Comparison of ENCODE assay signal across 8 cellular contexts in the genomic region with DNA sequence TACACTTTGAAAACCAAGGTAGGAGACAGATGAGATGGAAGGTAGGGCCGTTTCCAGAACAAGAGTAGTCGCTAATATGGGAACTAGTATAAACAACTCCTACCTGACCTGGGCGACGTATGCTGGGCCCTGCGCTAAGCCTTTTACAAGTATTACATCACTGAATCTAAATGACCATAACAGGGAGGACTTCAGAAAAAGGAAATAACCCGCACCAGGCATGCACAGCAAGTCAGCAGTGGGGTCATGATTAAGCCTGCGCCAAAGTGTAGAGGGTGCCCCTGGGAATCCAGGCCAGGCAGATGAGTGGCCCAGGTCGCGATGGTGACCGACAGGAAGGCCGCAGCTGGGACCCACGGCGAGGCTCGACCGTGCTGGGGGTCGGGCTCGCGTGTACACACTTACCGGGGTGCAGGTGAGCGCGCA. TPM values are rescaled to one million over a fixed set of nuclear protein-coding genes. Genes with fewer than 3 reads are reported as not detected.
DNase-seq lines count a peak whose midpoint lies in the region; ATAC-seq, FAIRE-seq and TF ChIP-seq lines count a peak whose summit lies in the region.

No MANE protein-coding gene starts in this region.

- no peak overlapping the region for H4K5ac ChIP-seq in IMR-90 (ENCODE audit: low read depth, low read length)

- peak overlapping the region; percentile 39 to 90 for H4K8ac ChIP-seq in IMR-90 (ENCODE audit: low read depth in 2 of 2, low read length in 2 of 2)

- H3K4me3 ChIP-seq in GM06990 (replicated peaks; ENCODE audit: low read depth, low read length) (peak overlapping the region; percentile 96), IMR-90 (ENCODE audit: insufficient read depth, low read depth, low read length) (peak overlapping the region; percentile 78), adrenal gland (peak overlapping the region; percentile 70 to 92 (median 80)), HepG2 (replicated peaks in 1 of 3; ENCODE audit: insufficient read depth in 1 of 3, low read depth in 2 of 3, low read length in 3 of 3) (peak overlapping the region; percentile 79 to 99 (median 95)), upper lobe of left lung (peak overlapping the region; percentile 80 to 100 (median 96))

- dilution Hi-C loops in IMR-90 (cut with HindIII; ENCODE audit: low sequenced_read_pairs, unreplicated experiment) = no loop called here

- H4K20me1 ChIP-seq in IMR-90 (ENCODE audit: insufficient read depth, low read length) (peaks cover 38% of the 10 kb centered on the region), HepG2 (ENCODE audit: insufficient read depth, low read length) (peaks cover 20% of the 10 kb centered on the region)

- no peak overlapping the region for H2BK15ac ChIP-seq in IMR-90 (ENCODE audit: low read depth, low read length)

- H2AK9ac ChIP-seq in IMR-90 (replicated peaks; ENCODE audit: low read depth, low read length, poor library complexity) = peak overlapping the region; percentile 68

- peak overlapping the region; percentile 19 for H2BK5ac ChIP-seq in IMR-90 (ENCODE audit: low read depth, low read length, poor library complexity, severe bottlenecking)

- H3K79me1 ChIP-seq in IMR-90 (ENCODE audit: low read depth in 1 of 2, low read length in 2 of 2) = peaks cover 20 to 42% of the 10 kb centered on the region in 2 experiments

- POLR2A ChIA-PET in IMR-90 (lab: Charles Lee; ENCODE audit: unreplicated experiment) (no interaction called here), HepG2 (lab: Yijun Ruan, JAX) (interaction anchor here (1.0 to 1.6 kb wide), 2 partner anchors 113 to 203 kb away, joined by 3 to 5 read pairs; partner anchors contain the start of gene ZNF253)

- TF ChIP-seq CTCF in GM06990 (IDR thresholded peaks at IDR 0.05; ENCODE audit: insufficient read depth, low read length, poor library complexity, severe bottlenecking) (no peak), IMR-90 (conservative IDR thresholded peaks at IDR 0.05; ENCODE audit: low read depth, low read length) (no peak), adrenal gland (IDR thresholded peaks at IDR 0.05) (no peak), HepG2 (CRISPR knock-in tag; IDR thresholded peaks at IDR 0.05) (no peak), upper lobe of left lung (IDR thresholded peaks at IDR 0.05) (no peak)

- 0 out of 2 replicates have a peak overlapping the region, but pooled peaks have one; percentile 32 for H3K56ac ChIP-seq in IMR-90 (ENCODE audit: extremely low read depth, insufficient read depth, low read length)

- in situ Hi-C loops in IMR-90 (cut with MboI; ENCODE audit: low sequenced_read_pairs) = no loop called here
- in situ Hi-C loops in HepG2 (cut with HindIII; ENCODE audit: extremely low pct_ligation_motif_present, low pct_unique_long_range_greater_than_20kb) = no loop called here

- peak overlapping the region; percentile 92 for H3K4me2 ChIP-seq in IMR-90 (ENCODE audit: low read depth, low read length)
- peak overlapping the region; percentile 92 for H3K4me2 ChIP-seq in HepG2 (ENCODE audit: low read depth, low read length)

- H2BK120ac ChIP-seq in IMR-90 (ENCODE audit: low read depth, low read length) = no peak overlapping the region

- H2BK20ac ChIP-seq in IMR-90 (ENCODE audit: low read depth, low read length) = no peak overlapping the region

- DNase-seq in GM06990 (ENCODE audit: extremely low read depth, insufficient read length) (no peak), IMR-90 (peak; percentile 4), adrenal gland (peak in 3 of 7 donors; percentile 37 to 46 (median 42)), HepG2 (ENCODE audit: low spot score) (peak; percentile 22), upper lobe of left lung (no peak), NCI-H526 treated with DMSO at 0.1 percent for 48 hours (lab: John Stamatoyannopoulos, UW) (no peak), NCI-H510A treated with DMSO at 0.1 percent for 48 hours (lab: John Stamatoyannopoulos, UW) (no peak)

- TF ChIP-seq POLR2A in IMR-90 (IDR thresholded peaks at IDR 0.05; ENCODE audit: low read depth, low read length) = no peak
- TF ChIP-seq POLR2A in adrenal gland (IDR thresholded peaks at IDR 0.05) = no peak
- no peak for TF ChIP-seq POLR2A in HepG2 (IDR thresholded peaks at IDR 0.05; ENCODE audit: insufficient read depth in 1 of 2, low read depth in 2 of 2, low read length in 2 of 2)
- no peak for TF ChIP-seq POLR2A in upper lobe of left lung (IDR thresholded peaks at IDR 0.05)

- H3K4me1 ChIP-seq in IMR-90 (ENCODE audit: control insufficient read depth, insufficient read depth, low read length) (peaks cover 7% of the 10 kb centered on the region; the same call in 1 of the 2 replicates), adrenal gland (replicated peaks in 1 of 2) (peaks cover 12 to 22% of the 10 kb centered on the region in 2 donors), HepG2 (ENCODE audit: insufficient read depth, low read length) (peaks cover 53% of the 10 kb centered on the region), upper lobe of left lung (peaks cover 15 to 37% (median 24%) of the 10 kb centered on the region in 4 donors)

- H3K9ac ChIP-seq in IMR-90 (ENCODE audit: low read depth, low read length) = peak overlapping the region; percentile 62
- H3K9ac ChIP-seq in HepG2 (ENCODE audit: insufficient read depth, low read depth, low read length) = peak overlapping the region; percentile 92

- WGBS in IMR-90 (ENCODE audit: extremely low coverage in 2 of 2, insufficient read length in 1 of 2), 2 experiments = 7% methylated on average over 2 of the region's 21 CpGs; no CpG with 5 or more reads in 1 of the 2 experiments
- 5 to 19% (median 10%) methylated on average over 7 to 21 of the region's 21 CpGs for WGBS in adrenal gland, 4 donors
- WGBS in HepG2 (ENCODE audit: low lambda C conversion rate) = 8% methylated on average over 6 of the region's 21 CpGs
- 9 to 10% methylated on average over 18 to 21 of the region's 21 CpGs for WGBS in upper lobe of left lung, 2 donors

- H3K23ac ChIP-seq in IMR-90 (ENCODE audit: low read depth, low read length) = peak overlapping the region; percentile 76

- H3K27me3 ChIP-seq in GM06990 (replicated peaks; ENCODE audit: control insufficient read depth, insufficient read depth, low read length) (no peaks in the 10 kb centered on the region), IMR-90 (ENCODE audit: control insufficient read depth, insufficient read depth, low read length) (no peaks in the 10 kb centered on the region), adrenal gland (no peaks in the 10 kb centered on the region), HepG2 (ENCODE audit: control insufficient read depth in 1 of 2, insufficient read depth in 2 of 2, low read length in 2 of 2) (no peaks in the 10 kb centered on the region; a peak in 1 of 5 replicates), upper lobe of left lung (no peaks in the 10 kb centered on the region)

- TF ChIP-seq RAD21 in IMR-90 (IDR thresholded peaks at IDR 0.05; ENCODE audit: low read length) (no peak), HepG2 (CRISPR knock-in tag; IDR thresholded peaks at IDR 0.05) (no peak)

- no peak for FAIRE-seq in HepG2 (lab: Jason Lieb, UNC)

- peak overlapping the region; percentile 61 for H3K4ac ChIP-seq in IMR-90 (ENCODE audit: low read depth, low read length)

- H3K36me3 ChIP-seq in GM06990 (ENCODE audit: control insufficient read depth, insufficient read depth, low read length) (peaks cover 18% of the 10 kb centered on the region), IMR-90 (ENCODE audit: control insufficient read depth, insufficient read depth, low read length) (peaks cover 21% of the 10 kb centered on the region), adrenal gland (replicated peaks in 1 of 2) (peaks cover 0 to 20% of the 10 kb centered on the region in 2 donors), HepG2 (replicated peaks in 1 of 2; ENCODE audit: control insufficient read depth in 1 of 2, insufficient read depth in 2 of 2, low read length in 2 of 2) (peaks cover 17 to 19% of the 10 kb centered on the region in 2 experiments; a peak in 4 of 5 replicates), upper lobe of left lung (peaks cover 11 to 24% (median 19%) of the 10 kb centered on the region in 4 donors)

- H3K79me2 ChIP-seq in HepG2 (ENCODE audit: insufficient read depth, low read length) = peaks cover 32% of the 10 kb centered on the region

- H3K14ac ChIP-seq in IMR-90 (replicated peaks; ENCODE audit: low read depth, low read length) = peak overlapping the region; percentile 35; the same call in 1 of the 2 replicates

- H3K9me3 ChIP-seq in IMR-90 (ENCODE audit: control insufficient read depth, insufficient read depth, low read length) (no peaks in the 10 kb centered on the region), adrenal gland (replicated peaks in 1 of 3) (no peaks in the 10 kb centered on the region), HepG2 (ENCODE audit: low read length) (no peaks in the 10 kb centered on the region), upper lobe of left lung (no peaks in the 10 kb centered on the region)

- peaks cover 22% of the 10 kb centered on the region for H3K9me1 ChIP-seq in IMR-90 (ENCODE audit: insufficient read depth, low read length)

- H2AK5ac ChIP-seq in IMR-90 (ENCODE audit: low read depth, low read length) = peak overlapping the region; percentile 88

- ATAC-seq in IMR-90 (ENCODE audit: low read depth) = peak; percentile 0; the same call in 1 of the 2 replicates
- ATAC-seq in HepG2 = peak; percentile 10
- no peak for ATAC-seq in upper lobe of left lung (ENCODE audit: low FRiP score in 2 of 2)
- no peak for ATAC-seq in HG02885 (IDR thresholded peaks at IDR 0.05; ENCODE audit: poor library complexity, unreplicated experiment)

- peak overlapping the region; percentile 90 for H2AFZ ChIP-seq in IMR-90 (replicated peaks; ENCODE audit: low read length, poor library complexity)
- H2AFZ ChIP-seq in HepG2 (ENCODE audit: low read length) = no peak overlapping the region

- H3K18ac ChIP-seq in IMR-90 (ENCODE audit: low read depth, low read length) = no peak overlapping the region

- intact Hi-C loops in IMR-90 (cut with micrococcal nuclease) = loop anchor here (2.0 kb wide), 1 partner anchor 114 kb away; no protein-coding TSS in a partner anchor
- intact Hi-C loops in adrenal gland (cut with DNase I) = no loop called here
- intact Hi-C loops in HepG2 (cut with micrococcal nuclease; ENCODE audit: unreplicated experiment) = loop anchor here (2.0 kb wide), 1 partner anchor 204 kb away; no protein-coding TSS in a partner anchor

- H4K91ac ChIP-seq in IMR-90 (ENCODE audit: insufficient read depth, low read depth, low read length) = no peak overlapping the region

- TF ChIP-seq EP300 in HepG2 (IDR thresholded peaks at IDR 0.05; ENCODE audit: low read depth in 2 of 2, low read length in 2 of 2) (no peak), HepG2 (CRISPR knock-in tag; IDR thresholded peaks at IDR 0.05; ENCODE audit: borderline replicate concordance) (no peak), upper lobe of left lung (IDR thresholded peaks at IDR 0.05) (no peak)

- CTCF ChIA-PET in IMR-90 (lab: Yijun Ruan, JAX) (no interaction called here), HepG2 (lab: Yijun Ruan, JAX; ENCODE audit: low intra/inter-chr PET ratio, low total read pairs) (no interaction called here)

- H3K27ac ChIP-seq in IMR-90 (ENCODE audit: insufficient read depth, low read length) = peak overlapping the region; percentile 26; the same call in 1 of the 2 replicates
- H3K27ac ChIP-seq in adrenal gland = peak overlapping the region in 4 of 5 donors; percentile 90 to 95 (median 93)
- H3K27ac ChIP-seq in HepG2 (ENCODE audit: extremely low read length, insufficient read depth, low read length) = peak overlapping the region; percentile 97
- H3K27ac ChIP-seq in upper lobe of left lung = peak overlapping the region; percentile 90 to 95 (median 94)

- no TSS peak for BruUV-seq in IMR-90 (replicated peaks; lab: Mats Ljungman, UMichigan)
- BruUV-seq in HepG2 (replicated peaks; lab: Mats Ljungman, UMichigan) = no TSS peak

RNA-seq across cellular contexts. Expression of gene ATP13A1, which starts 0.6 kb away (rescaled TPM):
- total RNA-seq in IMR-90 (2012; rRNA removed) (13.3 and 15.8 TPM in 2 replicates), adrenal gland (100 to 1,000 TPM in 4 of 8 donors, 10 to 100 TPM in 4; 51.6 to 195 (median 97.2) TPM), HepG2 (2016; rRNA removed; fragmentation: Illumina TruSeq; extraction: Trizol) (9.8 and 23.2 TPM in 2 replicates), upper lobe of left lung (100 to 1,000 TPM in 3 of 6 donors, 10 to 100 TPM in 3; 58.6 to 256 (median 97.4) TPM)
- polyA plus RNA-seq in IMR-90 (2012; rRNA removed) (43.8 and 44.3 TPM in 2 replicates), adrenal gland (100 to 1,000 TPM in 2 of 3 donors, 10 to 100 TPM in 1; 18.7 to 132 (median 103) TPM), HepG2 (2011; rRNA removed) (41.0 and 41.7 TPM in 2 replicates)
- polyA plus RNA-seq in IMR-90 (2012; cell fraction: cytosol; rRNA removed) = 23.5 and 30.6 TPM in 2 replicates
- polyA plus RNA-seq in IMR-90 (2012; cell fraction: nucleus; rRNA removed; ENCODE audit: low replicate concordance) = 153 and 499 TPM in 2 replicates
- total RNA-seq in HepG2 (2016; cell fraction: cytosol; rRNA removed; fragmentation: Illumina TruSeq; extraction: Trizol; ENCODE audit: low read depth) = 8.5 and 9.9 TPM in 2 replicates
- 5.9 and 25.7 TPM in 2 replicates for total RNA-seq in HepG2 (2016; cell fraction: insoluble cytoplasmic fraction; rRNA removed; fragmentation: Illumina TruSeq; extraction: Trizol)
- 11.2 and 13.7 TPM in 2 replicates for total RNA-seq in HepG2 (2016; cell fraction: membrane; rRNA removed; fragmentation: Illumina TruSeq; extraction: Trizol)
- 38.0 and 41.5 TPM in 2 replicates for total RNA-seq in HepG2 (2016; cell fraction: nucleus; rRNA removed; fragmentation: Illumina TruSeq; extraction: Trizol)
- 10.1 and 16.3 TPM in 2 replicates for polyA plus RNA-seq in HepG2 (2011; cell fraction: cytosol; rRNA removed)
- polyA plus RNA-seq in HepG2 (2011; cell fraction: nucleus; rRNA removed) = 461 and 645 TPM in 2 replicates
- 25.9 and 38.7 TPM in 2 replicates for polyA plus RNA-seq in HepG2 (2012)
- 4.4 and 5.2 TPM in 2 replicates for polyA plus RNA-seq in HepG2 (2016; cell fraction: cytosol; fragmentation: Illumina TruSeq; extraction: Trizol; ENCODE audit: low read depth)
- 7.4 and 11.3 TPM in 2 replicates for polyA plus RNA-seq in HepG2 (2016; cell fraction: insoluble cytoplasmic fraction; fragmentation: Illumina TruSeq; extraction: Trizol; ENCODE audit: low read depth)
- 8.0 and 10.2 TPM in 2 replicates for polyA plus RNA-seq in HepG2 (2016; cell fraction: membrane; fragmentation: Illumina TruSeq; extraction: Trizol; ENCODE audit: low read depth)
- polyA plus RNA-seq in HepG2 (2016; cell fraction: nucleus; fragmentation: Illumina TruSeq; extraction: Trizol; ENCODE audit: insufficient read depth, low read depth) = 159 and 170 TPM in 2 replicates
- 80.6 and 93.0 TPM in 2 replicates for polyA minus RNA-seq in HepG2 (2011; rRNA and poly(A)+ RNA removed; ENCODE audit: low replicate concordance)
- 18.7 and 21.6 TPM in 2 replicates for polyA minus RNA-seq in HepG2 (2011; cell fraction: cytosol; rRNA and poly(A)+ RNA removed)
- polyA minus RNA-seq in HepG2 (2011; cell fraction: nucleus; rRNA and poly(A)+ RNA removed) = 57.6 and 63.4 TPM in 2 replicates

RNA-seq across cellular contexts. Expression of gene ZNF101, which starts 5.8 kb away (rescaled TPM):
- total RNA-seq in IMR-90 (2012; rRNA removed) = 7.3 and 8.3 TPM in 2 replicates
- polyA plus RNA-seq in IMR-90 (2012; rRNA removed) = 2.2 and 2.8 TPM in 2 replicates
- 0.52 and 0.77 TPM in 2 replicates for polyA plus RNA-seq in IMR-90 (2012; cell fraction: cytosol; rRNA removed)
- polyA plus RNA-seq in IMR-90 (2012; cell fraction: nucleus; rRNA removed; ENCODE audit: low replicate concordance) = 1.1 and 3.7 TPM in 2 replicates
- 1 to 10 TPM; 1.3 to 9.8 (median 6.8) TPM for total RNA-seq in adrenal gland
- 10 to 100 TPM in 1 of 3 donors, 1 to 10 TPM in 2; 6.0 to 11.8 (median 6.2) TPM for polyA plus RNA-seq in adrenal gland
- 28.9 and 35.3 TPM in 2 replicates for total RNA-seq in HepG2 (2016; rRNA removed; fragmentation: Illumina TruSeq; extraction: Trizol)
- total RNA-seq in HepG2 (2016; cell fraction: cytosol; rRNA removed; fragmentation: Illumina TruSeq; extraction: Trizol; ENCODE audit: low read depth) = 5.8 and 9.2 TPM in 2 replicates
- 30.1 and 36.1 TPM in 2 replicates for total RNA-seq in HepG2 (2016; cell fraction: insoluble cytoplasmic fraction; rRNA removed; fragmentation: Illumina TruSeq; extraction: Trizol)
- 18.6 and 18.7 TPM in 2 replicates for total RNA-seq in HepG2 (2016; cell fraction: membrane; rRNA removed; fragmentation: Illumina TruSeq; extraction: Trizol)
- total RNA-seq in HepG2 (2016; cell fraction: nucleus; rRNA removed; fragmentation: Illumina TruSeq; extraction: Trizol) = 18.7 and 19.2 TPM in 2 replicates
- 10.9 and 12.9 TPM in 2 replicates for polyA plus RNA-seq in HepG2 (2011; rRNA removed)
- 5.0 and 7.2 TPM in 2 replicates for polyA plus RNA-seq in HepG2 (2011; cell fraction: cytosol; rRNA removed)
- 5.5 and 6.9 TPM in 2 replicates for polyA plus RNA-seq in HepG2 (2011; cell fraction: nucleus; rRNA removed)
- polyA plus RNA-seq in HepG2 (2012) = 7.8 and 8.8 TPM in 2 replicates
- polyA plus RNA-seq in HepG2 (2016; cell fraction: cytosol; fragmentation: Illumina TruSeq; extraction: Trizol; ENCODE audit: low read depth) = 4.9 and 6.0 TPM in 2 replicates
- polyA plus RNA-seq in HepG2 (2016; cell fraction: insoluble cytoplasmic fraction; fragmentation: Illumina TruSeq; extraction: Trizol; ENCODE audit: low read depth) = 24.4 and 28.4 TPM in 2 replicates
- polyA plus RNA-seq in HepG2 (2016; cell fraction: membrane; fragmentation: Illumina TruSeq; extraction: Trizol; ENCODE audit: low read depth) = 9.1 and 9.6 TPM in 2 replicates
- polyA plus RNA-seq in HepG2 (2016; cell fraction: nucleus; fragmentation: Illumina TruSeq; extraction: Trizol; ENCODE audit: insufficient read depth, low read depth) = 23.5 and 25.1 TPM in 2 replicates
- 4.7 and 7.8 TPM in 2 replicates for polyA minus RNA-seq in HepG2 (2011; rRNA and poly(A)+ RNA removed; ENCODE audit: low replicate concordance)
- polyA minus RNA-seq in HepG2 (2011; cell fraction: cytosol; rRNA and poly(A)+ RNA removed) = 6.7 and 11.7 TPM in 2 replicates
- 16.0 and 18.4 TPM in 2 replicates for polyA minus RNA-seq in HepG2 (2011; cell fraction: nucleus; rRNA and poly(A)+ RNA removed)
- 10 to 100 TPM in 4 of 6 donors, 1 to 10 TPM in 2; 3.4 to 16.1 (median 11.1) TPM for total RNA-seq in upper lobe of left lung

RNA-seq across cellular contexts. Expression of gene GMIP, which starts 19.4 kb away (rescaled TPM):
- total RNA-seq in IMR-90 (2012; rRNA removed) = 4.1 and 4.4 TPM in 2 replicates
- polyA plus RNA-seq in IMR-90 (2012; rRNA removed) = 10.9 and 11.0 TPM in 2 replicates
- 6.2 and 7.6 TPM in 2 replicates for polyA plus RNA-seq in IMR-90 (2012; cell fraction: cytosol; rRNA removed)
- polyA plus RNA-seq in IMR-90 (2012; cell fraction: nucleus; rRNA removed; ENCODE audit: low replicate concordance) = 54.8 and 78.0 TPM in 2 replicates
- 10 to 100 TPM in 5 of 8 donors, 1 to 10 TPM in 3; 5.6 to 17.0 (median 10.6) TPM for total RNA-seq in adrenal gland
- 10 to 100 TPM in 1 of 3 donors, 1 to 10 TPM in 2; 2.7 to 13.8 (median 3.2) TPM for polyA plus RNA-seq in adrenal gland
- 1.3 and 1.8 TPM in 2 replicates for total RNA-seq in HepG2 (2016; rRNA removed; fragmentation: Illumina TruSeq; extraction: Trizol)
- 0.88 and 1.5 TPM in 2 replicates for total RNA-seq in HepG2 (2016; cell fraction: cytosol; rRNA removed; fragmentation: Illumina TruSeq; extraction: Trizol; ENCODE audit: low read depth)
- 1.4 and 1.5 TPM in 2 replicates for total RNA-seq in HepG2 (2016; cell fraction: insoluble cytoplasmic fraction; rRNA removed; fragmentation: Illumina TruSeq; extraction: Trizol)
- 0.80 and 1.5 TPM in 2 replicates for total RNA-seq in HepG2 (2016; cell fraction: membrane; rRNA removed; fragmentation: Illumina TruSeq; extraction: Trizol)
- total RNA-seq in HepG2 (2016; cell fraction: nucleus; rRNA removed; fragmentation: Illumina TruSeq; extraction: Trizol) = 1.7 and 2.0 TPM in 2 replicates
- 1.4 and 1.5 TPM in 2 replicates for polyA plus RNA-seq in HepG2 (2011; rRNA removed)
- polyA plus RNA-seq in HepG2 (2011; cell fraction: cytosol; rRNA removed) = 0.62 and 0.71 TPM in 2 replicates
- polyA plus RNA-seq in HepG2 (2011; cell fraction: nucleus; rRNA removed) = 16.5 and 21.4 TPM in 2 replicates
- polyA plus RNA-seq in HepG2 (2012) = 2.1 and 3.2 TPM in 2 replicates
- 0.38 and 0.47 TPM in 2 replicates for polyA plus RNA-seq in HepG2 (2016; cell fraction: cytosol; fragmentation: Illumina TruSeq; extraction: Trizol; ENCODE audit: low read depth)
- 1.8 and 2.2 TPM in 2 replicates for polyA plus RNA-seq in HepG2 (2016; cell fraction: insoluble cytoplasmic fraction; fragmentation: Illumina TruSeq; extraction: Trizol; ENCODE audit: low read depth)
- 0.83 and 0.98 TPM in 2 replicates for polyA plus RNA-seq in HepG2 (2016; cell fraction: membrane; fragmentation: Illumina TruSeq; extraction: Trizol; ENCODE audit: low read depth)
- 4.6 and 6.5 TPM in 2 replicates for polyA plus RNA-seq in HepG2 (2016; cell fraction: nucleus; fragmentation: Illumina TruSeq; extraction: Trizol; ENCODE audit: insufficient read depth, low read depth)
- 1.3 and 6.5 TPM in 2 replicates for polyA minus RNA-seq in HepG2 (2011; rRNA and poly(A)+ RNA removed; ENCODE audit: low replicate concordance)
- 0.79 and 2.2 TPM in 2 replicates for polyA minus RNA-seq in HepG2 (2011; cell fraction: cytosol; rRNA and poly(A)+ RNA removed)
- 2.4 and 3.0 TPM in 2 replicates for polyA minus RNA-seq in HepG2 (2011; cell fraction: nucleus; rRNA and poly(A)+ RNA removed)
- total RNA-seq in upper lobe of left lung = 100 to 1,000 TPM in 1 of 6 donors, 10 to 100 TPM in 5; 20.8 to 109 (median 49.1) TPM

RNA-seq across cellular contexts. Expression of gene LPAR2, which starts 34.9 kb away (rescaled TPM):
- under 0.01 and 0.28 TPM in 2 replicates for total RNA-seq in IMR-90 (2012; rRNA removed)
- 4.1 and 5.4 TPM in 2 replicates for polyA plus RNA-seq in IMR-90 (2012; rRNA removed)
- 0.51 and 2.1 TPM in 2 replicates for polyA plus RNA-seq in IMR-90 (2012; cell fraction: cytosol; rRNA removed)
- polyA plus RNA-seq in IMR-90 (2012; cell fraction: nucleus; rRNA removed; ENCODE audit: low replicate concordance) = 64.5 and 113 TPM in 2 replicates
- 1 to 10 TPM in 7 of 8 donors, under 1 TPM in 1; 0.95 to 5.1 (median 3.9) TPM for total RNA-seq in adrenal gland
- polyA plus RNA-seq in adrenal gland = 10 to 100 TPM in 1 of 3 donors, 1 to 10 TPM in 1, under 1 TPM in 1; 0.93 to 10.5 (median 3.8) TPM
- 0.72 and 0.86 TPM in 2 replicates for total RNA-seq in HepG2 (2016; rRNA removed; fragmentation: Illumina TruSeq; extraction: Trizol)
- not detected in 2 replicates for total RNA-seq in HepG2 (2016; cell fraction: cytosol; rRNA removed; fragmentation: Illumina TruSeq; extraction: Trizol; ENCODE audit: low read depth)
- 0.27 and 0.82 TPM in 2 replicates for total RNA-seq in HepG2 (2016; cell fraction: insoluble cytoplasmic fraction; rRNA removed; fragmentation: Illumina TruSeq; extraction: Trizol)
- 0.19 TPM in 1 of 2 replicates, not detected in the other for total RNA-seq in HepG2 (2016; cell fraction: membrane; rRNA removed; fragmentation: Illumina TruSeq; extraction: Trizol)
- 0.50 and 1.2 TPM in 2 replicates for total RNA-seq in HepG2 (2016; cell fraction: nucleus; rRNA removed; fragmentation: Illumina TruSeq; extraction: Trizol)
- polyA plus RNA-seq in HepG2 (2011; rRNA removed) = 3.6 TPM in 2 replicates
- polyA plus RNA-seq in HepG2 (2011; cell fraction: cytosol; rRNA removed) = 0.54 and 0.72 TPM in 2 replicates
- polyA plus RNA-seq in HepG2 (2011; cell fraction: nucleus; rRNA removed) = 37.6 and 51.5 TPM in 2 replicates
- 4.0 and 4.3 TPM in 2 replicates for polyA plus RNA-seq in HepG2 (2012)
- polyA plus RNA-seq in HepG2 (2016; cell fraction: cytosol; fragmentation: Illumina TruSeq; extraction: Trizol; ENCODE audit: low read depth) = 0.12 and 0.14 TPM in 2 replicates
- 0.24 and 0.39 TPM in 2 replicates for polyA plus RNA-seq in HepG2 (2016; cell fraction: insoluble cytoplasmic fraction; fragmentation: Illumina TruSeq; extraction: Trizol; ENCODE audit: low read depth)
- polyA plus RNA-seq in HepG2 (2016; cell fraction: membrane; fragmentation: Illumina TruSeq; extraction: Trizol; ENCODE audit: low read depth) = not detected in 2 replicates
- 6.2 and 6.6 TPM in 2 replicates for polyA plus RNA-seq in HepG2 (2016; cell fraction: nucleus; fragmentation: Illumina TruSeq; extraction: Trizol; ENCODE audit: insufficient read depth, low read depth)
- polyA minus RNA-seq in HepG2 (2011; rRNA and poly(A)+ RNA removed; ENCODE audit: low replicate concordance) = 1.3 and 4.7 TPM in 2 replicates
- not detected in 2 replicates for polyA minus RNA-seq in HepG2 (2011; cell fraction: cytosol; rRNA and poly(A)+ RNA removed)
- polyA minus RNA-seq in HepG2 (2011; cell fraction: nucleus; rRNA and poly(A)+ RNA removed) = 1.6 and 5.4 TPM in 2 replicates
- total RNA-seq in upper lobe of left lung = 10 to 100 TPM; 16.4 to 51.3 (median 24.1) TPM

RNA-seq across cellular contexts. Expression of gene PBX4, which starts 44.4 kb away (rescaled TPM):
- 0.90 and 1.4 TPM in 2 replicates for total RNA-seq in IMR-90 (2012; rRNA removed)
- 2.8 and 2.9 TPM in 2 replicates for polyA plus RNA-seq in IMR-90 (2012; rRNA removed)
- polyA plus RNA-seq in IMR-90 (2012; cell fraction: cytosol; rRNA removed) = 1.8 TPM in 2 replicates
- polyA plus RNA-seq in IMR-90 (2012; cell fraction: nucleus; rRNA removed; ENCODE audit: low replicate concordance) = 16.5 and 21.4 TPM in 2 replicates
- total RNA-seq in adrenal gland = under 1 TPM in 5 of 8 donors, not detected in 3; 0.28 to 0.86 (median 0.54) TPM
- 1 to 10 TPM in 2 of 3 donors, not detected in 1; 2.9 to 6.3 TPM for polyA plus RNA-seq in adrenal gland
- not detected in 2 replicates for total RNA-seq in HepG2 (2016; rRNA removed; fragmentation: Illumina TruSeq; extraction: Trizol)
- not detected in 2 replicates for total RNA-seq in HepG2 (2016; cell fraction: cytosol; rRNA removed; fragmentation: Illumina TruSeq; extraction: Trizol; ENCODE audit: low read depth)
- not detected in 2 replicates for total RNA-seq in HepG2 (2016; cell fraction: insoluble cytoplasmic fraction; rRNA removed; fragmentation: Illumina TruSeq; extraction: Trizol)
- total RNA-seq in HepG2 (2016; cell fraction: membrane; rRNA removed; fragmentation: Illumina TruSeq; extraction: Trizol) = not detected in 2 replicates
- total RNA-seq in HepG2 (2016; cell fraction: nucleus; rRNA removed; fragmentation: Illumina TruSeq; extraction: Trizol) = not detected in 2 replicates
- not detected in 2 replicates for polyA plus RNA-seq in HepG2 (2011; rRNA removed)
- not detected in 2 replicates for polyA plus RNA-seq in HepG2 (2011; cell fraction: cytosol; rRNA removed)
- polyA plus RNA-seq in HepG2 (2011; cell fraction: nucleus; rRNA removed) = not detected in 2 replicates
- not detected in 2 replicates for polyA plus RNA-seq in HepG2 (2012)
- polyA plus RNA-seq in HepG2 (2016; cell fraction: cytosol; fragmentation: Illumina TruSeq; extraction: Trizol; ENCODE audit: low read depth) = not detected in 2 replicates
- polyA plus RNA-seq in HepG2 (2016; cell fraction: insoluble cytoplasmic fraction; fragmentation: Illumina TruSeq; extraction: Trizol; ENCODE audit: low read depth) = not detected in 2 replicates
- not detected in 2 replicates for polyA plus RNA-seq in HepG2 (2016; cell fraction: membrane; fragmentation: Illumina TruSeq; extraction: Trizol; ENCODE audit: low read depth)
- not detected in 2 replicates for polyA plus RNA-seq in HepG2 (2016; cell fraction: nucleus; fragmentation: Illumina TruSeq; extraction: Trizol; ENCODE audit: insufficient read depth, low read depth)
- polyA minus RNA-seq in HepG2 (2011; rRNA and poly(A)+ RNA removed; ENCODE audit: low replicate concordance) = 2.6 TPM in 1 of 2 replicates, not detected in the other
- not detected in 2 replicates for polyA minus RNA-seq in HepG2 (2011; cell fraction: cytosol; rRNA and poly(A)+ RNA removed)
- not detected in 2 replicates for polyA minus RNA-seq in HepG2 (2011; cell fraction: nucleus; rRNA and poly(A)+ RNA removed)
- total RNA-seq in upper lobe of left lung = 10 to 100 TPM in 2 of 6 donors, 1 to 10 TPM in 4; 2.0 to 30.4 (median 5.8) TPM

Comparison
In these comparisons a context has a peak if more than half of its experiments do, and no peak if none do; other contexts are left out.
1. DNase-seq: peak in IMR-90 (single experiment) and HepG2 (single experiment); none in GM06990 (single experiment), upper lobe of left lung (0 of 2), NCI-H526 treated with DMSO at 0.1 percent for 48 hours (single experiment) and NCI-H510A treated with DMSO at 0.1 percent for 48 hours (single experiment).
2. ATAC-seq: peak in IMR-90 (single experiment) and HepG2 (single experiment); none in upper lobe of left lung (0 of 2) and HG02885 (single experiment).
3. H3K27ac ChIP-seq: peak in every context shown above with its lines; median percentile 97 in HepG2; 94 in upper lobe of left lung; 93 in adrenal gland; 26 in IMR-90.
4. intact Hi-C loops: an anchor here in IMR-90 (2.0 kb wide) and HepG2 (2.0 kb wide); none called in adrenal gland.
5. Peak in every context shown above with its lines, with median percentiles within 50 percentile points of each other: H3K4me3 ChIP-seq.